Comparison of ENCODE assay signal across 8 cellular contexts in the genomic region with DNA sequence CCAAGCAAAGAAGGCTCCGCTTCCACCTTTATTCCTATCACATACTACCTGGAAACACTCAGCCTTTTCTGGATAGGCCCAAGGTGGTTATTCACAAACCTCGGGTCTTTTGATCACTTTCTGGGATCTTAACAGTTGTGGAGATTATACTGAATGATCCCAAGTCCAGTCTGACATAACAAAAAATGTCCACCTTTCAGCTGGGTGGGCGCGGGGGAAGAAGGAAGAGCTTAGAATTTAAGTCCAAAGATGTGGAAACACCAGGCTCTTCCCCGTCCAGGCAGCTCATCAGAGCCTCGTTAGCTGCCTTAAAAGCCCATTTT. TPM values are rescaled to one million over a fixed set of nuclear protein-coding genes. Genes with fewer than 3 reads are reported as not detected.
A peak's percentile ranks its signal among the peaks of the same experiment; 100 is the strongest.
DNase-seq lines count a peak whose midpoint lies in the region; ATAC-seq and TF ChIP-seq lines count a peak whose summit lies in the region.

No MANE protein-coding gene starts in this region.

- peaks cover 13% of the 10 kb centered on the region for H3K4me1 ChIP-seq in CD8-positive, alpha-beta T cell (ENCODE audit: insufficient read depth, low read length)
- H3K4me1 ChIP-seq in duodenal mucosa (ENCODE audit: control insufficient read depth in 1 of 2, insufficient read depth in 2 of 2, low read length in 2 of 2), result peaks cover 10 to 13% of the 10 kb centered on the region in 2 donors
- peaks cover 8% of the 10 kb centered on the region for H3K4me1 ChIP-seq in neuron (ENCODE audit: insufficient read depth, low read length)

- H3K9me3 ChIP-seq in CD8-positive, alpha-beta T cell (ENCODE audit: low read length), result no peaks in the 10 kb centered on the region
- H3K9me3 ChIP-seq in duodenal mucosa (ENCODE audit: control insufficient read depth in 1 of 2, low read length in 2 of 2) (no peaks in the 10 kb centered on the region), neuron (ENCODE audit: low read length) (peaks cover 2% of the 10 kb centered on the region)

- no peaks in the 10 kb centered on the region for H3K9me3 Mint-ChIP-seq in CD8-positive, alpha-beta T cell

- peak overlapping the region; percentile 40 for H3K27ac ChIP-seq in CD8-positive, alpha-beta T cell (ENCODE audit: low read depth, low read length)
- H3K27ac ChIP-seq in duodenal mucosa (ENCODE audit: low read depth, low read length), result peak overlapping the region; percentile 77

- peak overlapping the region; percentile 98 for H2AFZ ChIP-seq in neuron (ENCODE audit: low read depth, low read length)

- H3K36me3 ChIP-seq in CD8-positive, alpha-beta T cell (ENCODE audit: insufficient read depth, low read length), result no peaks in the 10 kb centered on the region
- no peaks in the 10 kb centered on the region for H3K36me3 ChIP-seq in duodenal mucosa (ENCODE audit: control insufficient read depth in 1 of 2, insufficient read depth in 2 of 2, low read length in 2 of 2)
- no peaks in the 10 kb centered on the region for H3K36me3 ChIP-seq in neuron (ENCODE audit: insufficient read depth, low read length)

- peak overlapping the region; percentile 58 for H3K27ac Mint-ChIP-seq in CD8-positive, alpha-beta T cell

- peaks cover 53% of the 10 kb centered on the region for H3K27me3 Mint-ChIP-seq in CD8-positive, alpha-beta T cell (ENCODE audit: low read depth)

- H3K9ac ChIP-seq in duodenal mucosa (ENCODE audit: low read depth in 1 of 2, low read length in 2 of 2), result peak overlapping the region; percentile 54 to 76

- CTCF ChIA-PET in CD8-positive, alpha-beta T cell (lab: Charles Lee), result interaction anchor here (3.0 kb wide), 1 partner anchor 13 kb away, joined by 16 read pairs; a partner anchor contains a TSS

- peaks cover 2% of the 10 kb centered on the region for H3K36me3 Mint-ChIP-seq in CD8-positive, alpha-beta T cell

- intact Hi-C loops in CD8-positive, alpha-beta T cell (cut with DNase I, micrococcal nuclease), result loop anchor here (2.0 to 5.0 kb wide), 4 partner anchors 127 to 755 kb away; a partner anchor contains a TSS

- H3K4me1 Mint-ChIP-seq in CD8-positive, alpha-beta T cell (ENCODE audit: low read depth), result peaks cover 12% of the 10 kb centered on the region

- no peak for DNase-seq in CD8-positive, alpha-beta T cell
- DNase-seq in LNCaP clone FGC (ENCODE audit: low read depth) (no peak), occipital lobe (lab: John Stamatoyannopoulos, UW) (no peak), NCI-H1436 (lab: John Stamatoyannopoulos, UW) (no peak)
- no peak for DNase-seq in activated CD4-positive, alpha-beta T cell treated with anti-CD3 and anti-CD28 coated beads, Interleukin-2, amount 50 U/mL, for 48 hours

- peak overlapping the region; percentile 97 for H3K4me3 Mint-ChIP-seq in CD8-positive, alpha-beta T cell

- no peak for ATAC-seq in CD8-positive, alpha-beta T cell
- no peak for ATAC-seq in GM19035 (IDR thresholded peaks at IDR 0.05; ENCODE audit: unreplicated experiment)

- peaks cover 14% of the 10 kb centered on the region for H3K27me3 ChIP-seq in CD8-positive, alpha-beta T cell (ENCODE audit: insufficient read depth, low read length)
- peaks cover 15 to 40% of the 10 kb centered on the region in 2 donors for H3K27me3 ChIP-seq in duodenal mucosa (ENCODE audit: control insufficient read depth in 1 of 2, insufficient read depth in 2 of 2, low read length in 2 of 2)
- H3K27me3 ChIP-seq in neuron (ENCODE audit: insufficient read depth, low read length), result peaks cover 38% of the 10 kb centered on the region

- peak overlapping the region; percentile 75 for H3K4me3 ChIP-seq in CD8-positive, alpha-beta T cell (ENCODE audit: low read depth, low read length)
- peak overlapping the region; percentile 62 for H3K4me3 ChIP-seq in LNCaP clone FGC (ENCODE audit: low read depth, low read length)
- peak overlapping the region; percentile 87 to 90 for H3K4me3 ChIP-seq in duodenal mucosa (ENCODE audit: low read depth in 1 of 2, low read length in 2 of 2)
- H3K4me3 ChIP-seq in neuron (ENCODE audit: low read length), result peak overlapping the region; percentile 94

- TF ChIP-seq CTCF in CD8-positive, alpha-beta T cell (IDR thresholded peaks at IDR 0.05), result no peak
- no peak for TF ChIP-seq CTCF in LNCaP clone FGC (IDR thresholded peaks at IDR 0.05; ENCODE audit: control insufficient read depth, extremely low read depth, insufficient read depth)

- POLR2A ChIA-PET in CD8-positive, alpha-beta T cell (lab: Charles Lee), result interaction anchor here (0.6 to 1.7 kb wide), 5 partner anchors 9 to 451 kb away, joined by 4 to 12 read pairs (median 4); a partner anchor contains a TSS

RNA-seq across cellular contexts. Expression of a gene that starts 0.3 kb away (rescaled TPM):
- total RNA-seq in CD8-positive, alpha-beta T cell, result not detected
- total RNA-seq in occipital lobe, result not detected

RNA-seq across cellular contexts. Expression of a gene that starts 15.1 kb away (rescaled TPM):
- total RNA-seq in CD8-positive, alpha-beta T cell, result not detected
- total RNA-seq in occipital lobe, result 0.16 TPM
